24 cellular contexts compared by ENCODE assay signal in the genomic region with DNA sequence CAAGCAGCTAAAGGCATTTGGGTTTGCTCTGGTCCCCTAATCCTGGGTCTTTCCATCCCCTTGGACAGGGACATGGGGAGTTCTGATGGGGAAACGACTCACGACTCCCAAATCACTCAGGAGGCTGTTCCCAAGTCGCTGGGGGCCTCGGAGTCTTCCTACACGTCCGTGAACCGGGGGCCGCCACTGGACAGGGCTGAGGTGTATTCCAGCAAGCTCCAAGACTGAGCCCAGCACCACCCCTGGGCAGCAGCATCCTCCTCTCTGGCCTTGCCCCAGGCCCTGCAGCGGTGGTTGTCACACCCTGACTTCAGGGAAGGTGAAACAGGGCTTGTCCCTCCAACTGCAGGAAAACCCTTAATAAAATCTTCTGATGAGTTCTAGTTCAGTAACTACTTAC. TPM values are rescaled to one million over a fixed set of nuclear protein-coding genes. Genes with fewer than 3 reads are reported as not detected.
DNase-seq lines count a peak whose midpoint lies in the region; ATAC-seq, FAIRE-seq and TF ChIP-seq lines count a peak whose summit lies in the region.
"Had no signal": no experiment of that assay in that cellular context is flagged by ENCODE, and none has a peak within 500 bp of the region (broad histone marks: within the 10 kb centered on the region; RNA-seq: fewer than 3 reads in every experiment).

No MANE protein-coding gene starts in this region.

- H3K27me3 ChIP-seq in CD4-positive, alpha-beta T cell (ENCODE audit: control insufficient read depth, insufficient read depth, low read length): no peaks in the 10 kb centered on the region
- H3K27me3 ChIP-seq: Peyer's patch had no signal

- H3K27me3 Mint-ChIP-seq in activated naive CD8-positive, alpha-beta T cell treated with anti-CD3 and anti-CD28 coated beads, Interleukin-2, amount 10 ng/mL, durations not matched to agents 7 days and 5 days: no peaks in the 10 kb centered on the region
- H3K27me3 Mint-ChIP-seq in activated naive CD8-positive, alpha-beta T cell treated with anti-CD3 and anti-CD28 coated beads, Interleukin-2, amount 50 U/mL, for 24 hours: peaks cover 2% of the 10 kb centered on the region
- H3K27me3 Mint-ChIP-seq in CD4-positive, alpha-beta T cell: no peaks in the 10 kb centered on the region
- H3K27me3 Mint-ChIP-seq in activated B cell treated with CpG ODN at 0.5 μM for 24 hours: no peaks in the 10 kb centered on the region

- intact Hi-C loops in CD4-positive, alpha-beta T cell (cut with DNase I, micrococcal nuclease): loop anchor here in 1 of 2 experiments (10.0 kb wide), 1 partner anchor 59 kb away; no protein-coding TSS in a partner anchor
- intact Hi-C loops in activated B cell treated with CpG ODN at 0.5 μM for 24 hours (cut with micrococcal nuclease): no loop called here

- no peak for ATAC-seq in activated naive CD8-positive, alpha-beta T cell treated with anti-CD3 and anti-CD28 coated beads, Interleukin-2, amount 10 ng/mL, durations not matched to agents 7 days and 5 days (ENCODE audit: low read depth)
- ATAC-seq in activated naive CD8-positive, alpha-beta T cell treated with anti-CD3 and anti-CD28 coated beads, Interleukin-2, amount 50 U/mL, for 24 hours: no peak
- ATAC-seq in CD4-positive, alpha-beta T cell (ENCODE audit: poor library complexity): no peak
- ATAC-seq in activated B cell treated with CpG ODN at 0.5 μM for 24 hours (ENCODE audit: low read depth): no peak
- ATAC-seq: GM12878 had no signal

- no peaks in the 10 kb centered on the region for H3K9me3 Mint-ChIP-seq in activated naive CD8-positive, alpha-beta T cell treated with anti-CD3 and anti-CD28 coated beads, Interleukin-2, amount 10 ng/mL, durations not matched to agents 7 days and 5 days
- H3K9me3 Mint-ChIP-seq in activated naive CD8-positive, alpha-beta T cell treated with anti-CD3 and anti-CD28 coated beads, Interleukin-2, amount 50 U/mL, for 24 hours: no peaks in the 10 kb centered on the region
- H3K9me3 Mint-ChIP-seq in CD4-positive, alpha-beta T cell: no peaks in the 10 kb centered on the region
- H3K9me3 Mint-ChIP-seq in activated B cell treated with CpG ODN at 0.5 μM for 24 hours: no peaks in the 10 kb centered on the region
- H3K9me3 Mint-ChIP-seq: H9, HFFc6 had no signal

- CTCF ChIA-PET in CD4-positive, alpha-beta T cell (lab: Charles Lee): interaction anchor here (0.7 kb wide), 1 partner anchor 23 kb away, joined by 3 read pairs; no protein-coding TSS in a partner anchor
- CTCF ChIA-PET in activated B cell treated with CpG ODN at 0.5 μM for 24 hours (lab: Charles Lee): no interaction called here

- H3K27ac Mint-ChIP-seq in activated naive CD8-positive, alpha-beta T cell treated with anti-CD3 and anti-CD28 coated beads, Interleukin-2, amount 10 ng/mL, durations not matched to agents 7 days and 5 days: peak overlapping the region; percentile 82
- H3K27ac Mint-ChIP-seq in activated naive CD8-positive, alpha-beta T cell treated with anti-CD3 and anti-CD28 coated beads, Interleukin-2, amount 50 U/mL, for 24 hours: no peak overlapping the region
- H3K27ac Mint-ChIP-seq in CD4-positive, alpha-beta T cell: peak overlapping the region; percentile 86
- peak overlapping the region; percentile 46 for H3K27ac Mint-ChIP-seq in activated B cell treated with CpG ODN at 0.5 μM for 24 hours
- H3K27ac Mint-ChIP-seq: H9, HFFc6 had no signal

- no peaks in the 10 kb centered on the region for H3K36me3 Mint-ChIP-seq in activated naive CD8-positive, alpha-beta T cell treated with anti-CD3 and anti-CD28 coated beads, Interleukin-2, amount 10 ng/mL, durations not matched to agents 7 days and 5 days
- H3K36me3 Mint-ChIP-seq in activated naive CD8-positive, alpha-beta T cell treated with anti-CD3 and anti-CD28 coated beads, Interleukin-2, amount 50 U/mL, for 24 hours (ENCODE audit: low read depth): no peaks in the 10 kb centered on the region
- H3K36me3 Mint-ChIP-seq in CD4-positive, alpha-beta T cell (ENCODE audit: low read depth): no peaks in the 10 kb centered on the region
- no peaks in the 10 kb centered on the region for H3K36me3 Mint-ChIP-seq in activated B cell treated with CpG ODN at 0.5 μM for 24 hours (ENCODE audit: low read depth)

- TF ChIP-seq CTCF in CD4-positive, alpha-beta T cell (IDR thresholded peaks at IDR 0.05): no peak
- no peak for TF ChIP-seq CTCF in activated B cell treated with CpG ODN at 0.5 μM for 24 hours (IDR thresholded peaks at IDR 0.05)

- peaks cover 24% of the 10 kb centered on the region for H3K4me1 Mint-ChIP-seq in activated naive CD8-positive, alpha-beta T cell treated with anti-CD3 and anti-CD28 coated beads, Interleukin-2, amount 10 ng/mL, durations not matched to agents 7 days and 5 days
- peaks cover 19% of the 10 kb centered on the region for H3K4me1 Mint-ChIP-seq in activated naive CD8-positive, alpha-beta T cell treated with anti-CD3 and anti-CD28 coated beads, Interleukin-2, amount 50 U/mL, for 24 hours
- peaks cover 27% of the 10 kb centered on the region for H3K4me1 Mint-ChIP-seq in CD4-positive, alpha-beta T cell (ENCODE audit: low read depth)
- peaks cover 22% of the 10 kb centered on the region for H3K4me1 Mint-ChIP-seq in activated B cell treated with CpG ODN at 0.5 μM for 24 hours

- no peak for DNase-seq in activated naive CD8-positive, alpha-beta T cell treated with anti-CD3 and anti-CD28 coated beads, Interleukin-2, amount 10 ng/mL, durations not matched to agents 7 days and 5 days
- no peak for DNase-seq in activated naive CD8-positive, alpha-beta T cell treated with anti-CD3 and anti-CD28 coated beads, Interleukin-2, amount 50 U/mL, for 24 hours
- no peak for DNase-seq in CD4-positive, alpha-beta T cell
- DNase-seq in activated B cell treated with CpG ODN at 0.5 μM for 24 hours: no peak
- DNase-seq in RCC 7860 (ENCODE audit: low spot score): no peak
- DNase-seq in G401 (ENCODE audit: low spot score): no peak
- DNase-seq in GM12891 (ENCODE audit: insufficient read length, low spot score): no peak
- DNase-seq: C1 segment of cervical spinal cord, COR-L47, DMS79, GM23248, H9, HFFc6, Kasumi-1, NCI-H1417, NCI-H1694 treated with DMSO at 0.1 percent for 48 hours, NCI-H2081 treated with DMSO at 0.1 percent for 48 hours, NCI-H2171 treated with DMSO at 0.1 percent for 48 hours, NCI-H524 treated with DMSO at 0.1 percent for 48 hours, Peyer's patch, Right ventricle myocardium superior had no signal

- H3K9me3 ChIP-seq in CD4-positive, alpha-beta T cell (ENCODE audit: control insufficient read depth, low read length): no peaks in the 10 kb centered on the region
- H3K9me3 ChIP-seq: Peyer's patch had no signal

- H3K4me3 Mint-ChIP-seq in activated naive CD8-positive, alpha-beta T cell treated with anti-CD3 and anti-CD28 coated beads, Interleukin-2, amount 10 ng/mL, durations not matched to agents 7 days and 5 days: no peak overlapping the region
- H3K4me3 Mint-ChIP-seq in activated naive CD8-positive, alpha-beta T cell treated with anti-CD3 and anti-CD28 coated beads, Interleukin-2, amount 50 U/mL, for 24 hours: no peak overlapping the region
- no peak overlapping the region for H3K4me3 Mint-ChIP-seq in CD4-positive, alpha-beta T cell
- H3K4me3 Mint-ChIP-seq in activated B cell treated with CpG ODN at 0.5 μM for 24 hours: no peak overlapping the region
- H3K4me3 Mint-ChIP-seq: H9, HFFc6 had no signal

- no peak for TF ChIP-seq POLR2A in GM12891 (IDR thresholded peaks at IDR 0.05; ENCODE audit: low read depth, low read length)

- FAIRE-seq in RCC 7860 (lab: Jason Lieb, UNC): no peak
- FAIRE-seq in GM12891 (lab: Jason Lieb, UNC): no peak
- FAIRE-seq: GM12878 had no signal

- in situ Hi-C loops in G401 (cut with HindIII; ENCODE audit: low sequenced_read_pairs): no loop called here

- H3K27ac ChIP-seq in CD4-positive, alpha-beta T cell (ENCODE audit: low read depth, low read length): peak overlapping the region; percentile 1
- H3K27ac ChIP-seq: GM23248 had no signal

- POLR2A ChIA-PET in activated naive CD8-positive, alpha-beta T cell treated with anti-CD3 and anti-CD28 coated beads, Interleukin-2, amount 10 ng/mL, durations not matched to agents 7 days and 5 days (lab: Charles Lee): interaction anchor here (1.1 kb wide), 1 partner anchor 13 kb away, joined by 3 read pairs; no protein-coding TSS in a partner anchor
- POLR2A ChIA-PET in CD4-positive, alpha-beta T cell (lab: Charles Lee): interaction anchor here (1.0 kb wide), 1 partner anchor 13 kb away, joined by 4 read pairs; no protein-coding TSS in a partner anchor
- POLR2A ChIA-PET in activated B cell treated with CpG ODN at 0.5 μM for 24 hours (lab: Charles Lee): interaction anchor here (0.6 to 1.4 kb wide), 2 partner anchors 11 to 740 kb away, joined by 4 to 5 read pairs; partner anchors contain the start of gene UPK3A

TF ChIP-seq in GM12891, 5 proteins besides CTCF, POLR2A, EP300 and RAD21:
- TF ChIP-seq SPI1 (IDR thresholded peaks at IDR 0.05; ENCODE audit: low read depth, low read length): no peak
- TF ChIP-seq POU2F2 (IDR thresholded peaks at IDR 0.05; ENCODE audit: low read depth, low read length): no peak
- no peak for TF ChIP-seq TAF1 (IDR thresholded peaks at IDR 0.05; ENCODE audit: low read depth, low read length)
- no peak for TF ChIP-seq PAX5 (IDR thresholded peaks at IDR 0.05; ENCODE audit: insufficient read depth, low read length, severe bottlenecking)
- no peak for TF ChIP-seq POLR2AphosphoS5 (IDR thresholded peaks at IDR 0.05; ENCODE audit: low read depth, low read length)

RNA-seq across cellular contexts. Expression of gene UPK3A, which starts 10.7 kb away (rescaled TPM):
- not detected for total RNA-seq in activated naive CD8-positive, alpha-beta T cell treated with anti-CD3 and anti-CD28 coated beads, Interleukin-2, amount 10 ng/mL, durations not matched to agents 7 days and 5 days
- total RNA-seq in CD4-positive, alpha-beta T cell: not detected
- total RNA-seq in activated B cell treated with CpG ODN at 0.5 μM for 24 hours: 1.4 and 1.6 TPM in 2 replicates
- not detected in 2 replicates for total RNA-seq in G401 (2014; rRNA removed; shearing (Covaris generic))
- not detected for polyA plus RNA-seq in GM12891 (2012; ENCODE audit: low read depth, missing spikeins)
- total RNA-seq: GM12878, GM23248, H9, HFFc6, MCF 10A, OCI-LY7 had no signal
- polyA plus RNA-seq: GM12878, GM23248 had no signal

RNA-seq across cellular contexts. Expression of gene FAM118A, which starts 14.2 kb away (rescaled TPM):
- total RNA-seq in activated naive CD8-positive, alpha-beta T cell treated with anti-CD3 and anti-CD28 coated beads, Interleukin-2, amount 10 ng/mL, durations not matched to agents 7 days and 5 days: 10 to 100 TPM; 71.9 to 77.0 TPM
- total RNA-seq in CD4-positive, alpha-beta T cell: 100 to 1,000 TPM; 159 to 161 TPM
- total RNA-seq in activated B cell treated with CpG ODN at 0.5 μM for 24 hours: 49.7 and 59.3 TPM in 2 replicates
- 11.0 and 38.4 TPM in 2 replicates for total RNA-seq in G401 (2014; rRNA removed; shearing (Covaris generic))
- 34.8 TPM for polyA plus RNA-seq in GM12891 (2012; ENCODE audit: low read depth, missing spikeins)

RNA-seq across cellular contexts. Expression of gene KIAA0930, which starts 54.8 kb away (rescaled TPM):
- 10 to 100 TPM; 38.0 to 41.9 TPM for total RNA-seq in activated naive CD8-positive, alpha-beta T cell treated with anti-CD3 and anti-CD28 coated beads, Interleukin-2, amount 10 ng/mL, durations not matched to agents 7 days and 5 days
- total RNA-seq in CD4-positive, alpha-beta T cell: 1 to 10 TPM; 6.7 to 7.4 TPM
- 39.5 and 42.2 TPM in 2 replicates for total RNA-seq in activated B cell treated with CpG ODN at 0.5 μM for 24 hours
- total RNA-seq in G401 (2014; rRNA removed; shearing (Covaris generic)): 32.8 and 71.4 TPM in 2 replicates
- 43.1 TPM for polyA plus RNA-seq in GM12891 (2012; ENCODE audit: low read depth, missing spikeins)
